In genomic region chr1:203480084-203480483, GRCh38 we compare ENCODE assay signal across 1 cellular context.
TF ChIP-seq lines count a peak whose summit lies in the region.

No MANE protein-coding gene starts in this region.

TF ChIP-seq in HepG2, 621 proteins besides CTCF, POLR2A, EP300 and RAD21 (continued from another document):
- no peak for TF ChIP-seq BRF2 (CRISPR knock-in tag; IDR thresholded peaks at IDR 0.05)
- no peak for TF ChIP-seq DBP (CRISPR knock-in tag; IDR thresholded peaks at IDR 0.05; ENCODE audit: not compliant biosample characterization)
- TF ChIP-seq POGK (CRISPR knock-in tag; conservative IDR thresholded peaks at IDR 0.05): no peak
- no peak for TF ChIP-seq ZNF879 (CRISPR knock-in tag; IDR thresholded peaks at IDR 0.05)
- TF ChIP-seq ZBTB3 (CRISPR knock-in tag; IDR thresholded peaks at IDR 0.05; ENCODE audit: borderline replicate concordance, low read depth): no peak
- no peak for TF ChIP-seq ZNF274 (CRISPR knock-in tag; IDR thresholded peaks at IDR 0.05)
